Comparison of ENCODE assay signal across 1 cellular context in genomic region chr3:61938878-61939549, GRCh38.
TF ChIP-seq lines count a peak whose summit lies in the region.

No MANE protein-coding gene starts in this region.

TF ChIP-seq in SK-N-SH treated with all-trans-retinoic acid at 6 μM for 48 hours, 23 proteins besides CTCF, POLR2A, EP300 and RAD21 (continued from another document):
- TF ChIP-seq GLIS3 (CRISPR knock-in tag; IDR thresholded peaks at IDR 0.05) (no peak), PATZ1 (CRISPR knock-in tag; IDR thresholded peaks at IDR 0.05; ENCODE audit: borderline replicate concordance) (no peak), CREB5 (CRISPR knock-in tag; IDR thresholded peaks at IDR 0.05; ENCODE audit: low read depth) (no peak), PPARA (CRISPR knock-in tag; IDR thresholded peaks at IDR 0.05; ENCODE audit: borderline replicate concordance) (no peak), BACH2 (CRISPR knock-in tag; IDR thresholded peaks at IDR 0.05; ENCODE audit: borderline replicate concordance) (no peak), ZC3H10 (CRISPR knock-in tag; IDR thresholded peaks at IDR 0.05) (no peak), POU6F1 (CRISPR knock-in tag; IDR thresholded peaks at IDR 0.05; ENCODE audit: borderline replicate concordance, low read depth) (no peak), ESRRG (CRISPR knock-in tag; IDR thresholded peaks at IDR 0.05) (no peak), CSDC2 (CRISPR knock-in tag; IDR thresholded peaks at IDR 0.05) (no peak)
